Comparison of ENCODE assay signal across 12 cellular contexts in genomic region chr1:55259906-55260608, GRCh38. TPM values are rescaled to one million over a fixed set of nuclear protein-coding genes. Genes with fewer than 3 reads are reported as not detected.
DNase-seq lines count a peak whose midpoint lies in the region; ATAC-seq, FAIRE-seq and TF ChIP-seq lines count a peak whose summit lies in the region.
"Had no signal": no experiment of that assay in that cellular context is flagged by ENCODE, and none has a peak within 500 bp of the region (broad histone marks: within the 10 kb centered on the region; RNA-seq: fewer than 3 reads in every experiment).

No MANE protein-coding gene starts in this region.

- peak overlapping the region; percentile 19; the same call in 1 of the 2 replicates for H2AFZ ChIP-seq in K562 (ENCODE audit: low read depth, low read length)

- H3K36me3 ChIP-seq in K562 (ENCODE audit: control insufficient read depth, insufficient read depth, low read length), result no peaks in the 10 kb centered on the region
- no peaks in the 10 kb centered on the region for H3K36me3 ChIP-seq in testis (ENCODE audit: low read depth, missing control alignments)
- H3K36me3 ChIP-seq in ovary, result no peaks in the 10 kb centered on the region

- FAIRE-seq in K562 (lab: Jason Lieb, UNC), result no peak

- no peak for TF ChIP-seq RAD21 in K562 (CRISPR knock-in tag; conservative IDR thresholded peaks at IDR 0.05 in 1 of 2, IDR thresholded peaks at IDR 0.05 in 1 of 2)

- peak overlapping the region in 1 of 2 experiments; percentile 27; a peak in 1 of 4 replicates for H3K9ac ChIP-seq in K562 (ENCODE audit: insufficient read depth in 1 of 2, low read depth in 2 of 2, low read length in 2 of 2)

- TF ChIP-seq POLR2A in K562 (conservative IDR thresholded peaks at IDR 0.05) (no peak), testis (IDR thresholded peaks at IDR 0.05) (no peak), ovary (IDR thresholded peaks at IDR 0.05) (no peak)

- H3K4me1 ChIP-seq in K562 (replicated peaks in 1 of 2; ENCODE audit: control insufficient read depth in 2 of 2, insufficient read depth in 2 of 2, low read length in 2 of 2) (peaks cover 4 to 13% of the 10 kb centered on the region in 2 experiments; a peak in 3 of 5 replicates), testis (no peaks in the 10 kb centered on the region), ovary (ENCODE audit: insufficient read depth) (peaks cover 3% of the 10 kb centered on the region)

- POLR2A ChIA-PET in K562 (lab: Yijun Ruan, JAX), result interaction anchor here (1.0 kb wide), 1 partner anchor 15 kb away, joined by 3 read pairs; no protein-coding TSS in a partner anchor

- intact Hi-C loops in K562 (cut with micrococcal nuclease), result no loop called here
- intact Hi-C loops in testis (cut with DNase I; ENCODE audit: low total_unique reads), result no loop called here
- intact Hi-C loops in ovary (cut with DNase I), result no loop called here

- H3K9me3 ChIP-seq in K562 (replicated peaks; ENCODE audit: control insufficient read depth, insufficient read depth, low read depth, low read length) (no peaks in the 10 kb centered on the region), testis (no peaks in the 10 kb centered on the region), ovary (no peaks in the 10 kb centered on the region)

- BruUV-seq in K562 (replicated peaks; lab: Mats Ljungman, UMichigan), result no TSS peak

- CTCF ChIA-PET in K562 (lab: Yijun Ruan, JAX; ENCODE audit: low intra/inter-chr PET ratio), result no interaction called here

- TF ChIP-seq EP300 in K562 (IDR thresholded peaks at IDR 0.05; ENCODE audit: low read length) (no peak), ovary (IDR thresholded peaks at IDR 0.05) (no peak)

- DNase-seq in K562 (ENCODE audit: extremely low read depth in 1 of 4, low spot score in 3 of 4), result no peak
- no peak for DNase-seq in testis
- no peak for DNase-seq in ovary
- no peak for DNase-seq in GM19240 (ENCODE audit: insufficient read length, low spot score)
- DNase-seq in T-helper 2 cell, result no peak
- DNase-seq: activated CD4-positive, alpha-beta memory T cell treated with anti-CD3 and anti-CD28 coated beads, Interleukin-2, amount 10 ng/mL, durations not matched to agents 7 days and 5 days; activated naive CD4-positive, alpha-beta T cell treated with Interleukin-2 at 50 U/mL for 16 hours; cerebellar nuclear complex had no signal

- H3K27ac ChIP-seq in K562 (ENCODE audit: extremely low read depth, low read depth, low read length), result no peak overlapping the region
- H3K27ac ChIP-seq in testis, result no peak overlapping the region
- H3K27ac ChIP-seq in ovary, result no peak overlapping the region

- no peak for TF ChIP-seq CTCF in K562 (IDR thresholded peaks at IDR 0.05 in 2 of 3, conservative IDR thresholded peaks at IDR 0.05 in 1 of 3; ENCODE audit: insufficient read depth in 2 of 3, low read depth in 1 of 3, low read length in 3 of 3)
- no peak for TF ChIP-seq CTCF in testis (IDR thresholded peaks at IDR 0.05)
- no peak for TF ChIP-seq CTCF in ovary (IDR thresholded peaks at IDR 0.05)

- no peak overlapping the region for H3K4me2 ChIP-seq in K562 (ENCODE audit: insufficient read depth, low read length)

- H3K9me1 ChIP-seq in K562 (ENCODE audit: control insufficient read depth, insufficient read depth, low read length), result no peaks in the 10 kb centered on the region

- H3K79me2 ChIP-seq in K562 (ENCODE audit: control insufficient read depth, insufficient read depth, low read length), result no peaks in the 10 kb centered on the region

- H3K4me3 ChIP-seq in K562 (no peak overlapping the region), testis (no peak overlapping the region), ovary (no peak overlapping the region)

- in situ Hi-C loops in K562 (cut with MboI), result no loop called here

- no peaks in the 10 kb centered on the region for H4K20me1 ChIP-seq in K562 (replicated peaks; ENCODE audit: control insufficient read depth, insufficient read depth, low read length)

- H3K27me3 ChIP-seq in K562 (ENCODE audit: control insufficient read depth in 2 of 2, insufficient read depth in 2 of 2, low read length in 2 of 2) (no peaks in the 10 kb centered on the region), testis (no peaks in the 10 kb centered on the region), ovary (no peaks in the 10 kb centered on the region)

- ATAC-seq in GM18502 (IDR thresholded peaks at IDR 0.05; ENCODE audit: poor library complexity, unreplicated experiment) (peak; percentile 56), GM21619 (IDR thresholded peaks at IDR 0.05; ENCODE audit: unreplicated experiment) (peak; percentile 53), HG03280 (IDR thresholded peaks at IDR 0.05; ENCODE audit: unreplicated experiment) (peak; percentile 43), K562 (peak; percentile 22; the same call in 2 of the 3 replicates)
- ATAC-seq: Panc1 had no signal

- WGBS in K562 (ENCODE audit: insufficient coverage, low coverage, missing lambda C conversion rate), result 68% methylated on average over 7 of the region's 7 CpGs
- 80 to 83% methylated on average over 7 of the region's 7 CpGs for WGBS in testis, 2 donors
- WGBS in ovary, 3 donors, result 81 to 87% (median 84%) methylated on average over 7 of the region's 7 CpGs

TF ChIP-seq in K562, 482 proteins besides CTCF, POLR2A, EP300 and RAD21 (continues in another document):
- no peak for TF ChIP-seq SAP30 (IDR thresholded peaks at IDR 0.05; ENCODE audit: borderline replicate concordance, insufficient read depth, low read depth, low read length, poor library complexity, severe bottlenecking)
- no peak for TF ChIP-seq ZKSCAN3 (CRISPR knock-in tag; IDR thresholded peaks at IDR 0.05)
- no peak for TF ChIP-seq RERE (CRISPR knock-in tag; IDR thresholded peaks at IDR 0.05; ENCODE audit: borderline replicate concordance)
- TF ChIP-seq, protein P1, sequence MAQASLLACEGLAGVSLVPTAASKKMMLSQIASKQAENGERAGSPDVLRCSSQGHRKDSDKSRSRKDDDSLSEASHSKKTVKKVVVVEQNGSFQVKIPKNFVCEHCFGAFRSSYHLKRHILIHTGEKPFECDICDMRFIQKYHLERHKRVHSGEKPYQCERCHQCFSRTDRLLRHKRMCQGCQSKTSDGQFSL (CRISPR knock-in tag; IDR thresholded peaks at IDR 0.05), result no peak
- TF ChIP-seq, protein P1 (tag; IDR thresholded peaks at IDR 0.05), result no peak

RNA-seq across cellular contexts. Expression of gene USP24, which starts 44.9 kb away (rescaled TPM):
- total RNA-seq in K562 (2011; cell fraction: chromatin; rRNA removed; ENCODE audit: low replicate concordance), result 62.0 and 200 TPM in 2 replicates
- total RNA-seq in K562 (2011; cell fraction: nucleolus; rRNA removed), result 24.7 and 42.9 TPM in 2 replicates
- 66.4 and 102 TPM in 2 replicates for total RNA-seq in K562 (2011; cell fraction: nucleoplasm; rRNA removed)
- 33.9 and 36.8 TPM in 2 replicates for total RNA-seq in K562 (2014; rRNA removed)
- total RNA-seq in K562 (2014; rRNA removed; fragmentation: Illumina TruSeq; extraction: Trizol), result 54.5 and 56.4 TPM in 2 replicates
- 57.6 and 62.6 TPM in 2 replicates for total RNA-seq in K562 (2015; rRNA removed; fragmentation: Illumina TruSeq; extraction: Trizol)
- 40.5 and 43.4 TPM in 2 replicates for total RNA-seq in K562 (2021)
- 22.0 and 31.3 TPM in 2 replicates for polyA plus RNA-seq in K562 (2011; rRNA removed)
- polyA plus RNA-seq in K562 (2011; cell fraction: cytosol; rRNA removed), result 14.2 and 17.7 TPM in 2 replicates
- 47.1 and 49.3 TPM in 2 replicates for polyA plus RNA-seq in K562 (2011; cell fraction: nucleus; rRNA removed)
- 23.4 and 27.9 TPM in 2 replicates for polyA plus RNA-seq in K562 (2012)
- 38.2 and 43.5 TPM in 2 replicates for polyA plus RNA-seq in K562 (2014; fragmentation: Illumina TruSeq; extraction: Trizol)
- 10 to 100 TPM in 1 of 2 experiments, 1 to 10 TPM in 1; 7.7 to 14.1 TPM for polyA plus RNA-seq in K562 (2014; fragmentation: Nextera tagmentation; extraction: Ambion mirVana)
- 25.7 and 32.9 TPM in 2 replicates for polyA plus RNA-seq in K562 (2014; rRNA removed)
- 109 and 122 TPM in 2 replicates for polyA minus RNA-seq in K562 (2011; rRNA and poly(A)+ RNA removed)
- polyA minus RNA-seq in K562 (2011; cell fraction: cytosol; rRNA and poly(A)+ RNA removed), result 32.7 and 45.0 TPM in 2 replicates
- 65.6 and 111 TPM in 2 replicates for polyA minus RNA-seq in K562 (2011; cell fraction: nucleus; rRNA and poly(A)+ RNA removed)
- 10 to 100 TPM; 50.3 to 50.9 TPM for total RNA-seq in testis
- 20.2 TPM for polyA plus RNA-seq in testis (ENCODE audit: insufficient read depth, low read depth, low replicate concordance)
- 10 to 100 TPM; 29.8 to 51.4 (median 42.5) TPM for total RNA-seq in ovary
- 10 to 100 TPM; 11.5 to 22.3 TPM for polyA plus RNA-seq in ovary
